In the genomic region with DNA sequence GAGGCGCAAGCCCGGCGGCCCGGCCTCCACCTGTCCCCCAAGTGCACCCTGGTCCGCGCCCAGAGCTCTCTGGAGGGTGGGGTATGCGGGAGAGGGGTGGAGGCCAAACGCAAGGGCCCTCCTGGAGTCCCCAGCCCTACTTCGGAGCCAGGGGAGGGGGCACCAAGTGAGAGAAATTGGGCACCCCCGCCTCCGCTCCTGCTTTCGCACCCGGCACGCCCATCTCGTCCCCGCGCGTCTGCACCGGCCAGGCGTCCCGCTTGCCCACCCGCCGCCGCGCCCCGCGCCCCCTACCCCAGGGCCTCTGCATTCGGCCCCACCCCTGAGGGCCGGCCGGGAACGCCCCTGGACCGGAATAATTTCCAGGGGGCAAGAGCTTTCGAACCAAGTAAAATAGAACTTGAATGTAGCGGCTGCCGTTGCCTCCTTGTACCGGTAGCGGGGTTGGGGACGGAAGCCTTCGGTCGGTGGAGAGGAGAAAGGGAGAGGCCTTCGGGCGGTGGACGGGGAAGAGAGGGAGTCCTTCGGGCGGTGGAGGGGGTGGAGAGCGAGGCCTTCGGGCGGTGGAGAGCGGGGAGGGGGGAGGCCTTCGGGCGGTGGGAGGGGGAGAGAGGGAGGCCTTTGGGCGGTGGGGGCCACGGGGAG, we compare ENCODE assay signal across 8 cellular contexts. TPM values are rescaled to one million over a fixed set of nuclear protein-coding genes. Genes with fewer than 3 reads are reported as not detected.
DNase-seq lines count a peak whose midpoint lies in the region; ATAC-seq, FAIRE-seq and TF ChIP-seq lines count a peak whose summit lies in the region.

No MANE protein-coding gene starts in this region.

- no peaks in the 10 kb centered on the region for H3K9me2 ChIP-seq in HCT116 (ENCODE audit: insufficient read depth)

- POLR2A ChIA-PET in HCT116 (lab: Charles Lee) (no interaction called here), K562 (lab: Yijun Ruan, JAX) (interaction anchor here (0.6 to 1.8 kb wide), 14 partner anchors 8 to 697 kb away, joined by 3 to 8 read pairs (median 4); partner anchors contain the start of genes EDF1 and TRAF2)

- H3K4me3 ChIP-seq in HCT116 (replicated peaks in 1 of 2; ENCODE audit: low read depth in 1 of 2, low read length in 2 of 2) (peak overlapping the region; percentile 85 to 99), OCI-LY3 (ENCODE audit: low read length) (peak overlapping the region; percentile 82), K562 (peak overlapping the region; percentile 95), keratinocyte (ENCODE audit: control insufficient read depth in 2 of 3, extremely low read depth in 1 of 3, insufficient read depth in 2 of 3, low read depth in 1 of 3, low read length in 3 of 3) (peak overlapping the region; percentile 74 to 93 (median 89))

- H3K27ac ChIP-seq in HCT116 (ENCODE audit: low read depth, low read length) (peak overlapping the region; percentile 88), OCI-LY3 (ENCODE audit: low read length) (peak overlapping the region; percentile 73), K562 (ENCODE audit: extremely low read depth, low read depth, low read length) (peak overlapping the region; percentile 89), keratinocyte (ENCODE audit: control insufficient read depth, insufficient read depth, low read length) (peak overlapping the region; percentile 88)

- H2AFZ ChIP-seq in HCT116 (ENCODE audit: low read depth, low read length, poor library complexity, severe bottlenecking) (no peak overlapping the region), OCI-LY3 (ENCODE audit: low read depth, low read length) (peak overlapping the region; percentile 24; the same call in 1 of the 2 replicates), K562 (ENCODE audit: low read depth, low read length) (peak overlapping the region; percentile 98), keratinocyte (ENCODE audit: control insufficient read depth, low read length) (peak overlapping the region; percentile 46)

- H3K9ac ChIP-seq in HCT116 (ENCODE audit: low read length) (peak overlapping the region; percentile 96), OCI-LY3 (ENCODE audit: low read length) (peak overlapping the region; percentile 89), K562 (ENCODE audit: insufficient read depth in 1 of 2, low read depth in 2 of 2, low read length in 2 of 2) (peak overlapping the region; percentile 92 to 97), keratinocyte (ENCODE audit: control insufficient read depth, extremely low read depth, insufficient read depth, low read length) (peak overlapping the region; percentile 88)

- H3K4me2 ChIP-seq in HCT116 (ENCODE audit: low read length) (peak overlapping the region; percentile 98), OCI-LY3 (ENCODE audit: low read length) (peak overlapping the region; percentile 95), K562 (ENCODE audit: insufficient read depth, low read length) (peak overlapping the region; percentile 97), keratinocyte (ENCODE audit: control insufficient read depth, extremely low read depth, insufficient read depth, low read depth, low read length) (peak overlapping the region; percentile 88)

- TF ChIP-seq POLR2A in HCT116 (IDR thresholded peaks at IDR 0.05; ENCODE audit: borderline replicate concordance, extremely low read depth, insufficient read depth, insufficient read length) (no peak), K562 (conservative IDR thresholded peaks at IDR 0.05) (no peak)

- H3K4me1 ChIP-seq in HCT116 (ENCODE audit: control insufficient read depth in 1 of 2, insufficient read depth in 2 of 2, low read length in 2 of 2) (peaks cover 5 to 19% of the 10 kb centered on the region in 2 experiments; a peak in 3 of 4 replicates), OCI-LY3 (ENCODE audit: low read length) (peaks cover 12% of the 10 kb centered on the region; the same call in 1 of the 2 replicates), K562 (replicated peaks in 1 of 2; ENCODE audit: control insufficient read depth in 2 of 2, insufficient read depth in 2 of 2, low read length in 2 of 2) (peaks cover 9 to 84% of the 10 kb centered on the region in 2 experiments; a peak in 4 of 5 replicates), keratinocyte (ENCODE audit: control insufficient read depth, extremely low read depth, insufficient read depth, low read length) (peaks cover 9% of the 10 kb centered on the region)

- CTCF ChIA-PET in HCT116 (lab: Charles Lee) (interaction anchor here (1.4 to 2.2 kb wide), 3 partner anchors 38 to 187 kb away, joined by 3 to 9 read pairs (median 4); partner anchors contain the start of gene TRAF2), K562 (lab: Yijun Ruan, JAX; ENCODE audit: low intra/inter-chr PET ratio) (no interaction called here)

- DNase-seq in COR-L47 (lab: John Stamatoyannopoulos, UW), result peak; percentile 72
- no peak for DNase-seq in HCT116 (ENCODE audit: low read depth, low spot score)
- peak; percentile 61 to 84 (median 64) for DNase-seq in K562 (ENCODE audit: extremely low read depth in 1 of 4, low spot score in 3 of 4)
- no peak for DNase-seq in keratinocyte (ENCODE audit: low read depth, low spot score)
- DNase-seq in stimulated activated CD8-positive, alpha-beta memory T cell treated with anti-CD3 and anti-CD28 coated beads, Interleukin-4, amount 100 ng/mL, for 48 hours, result peak; percentile 55

- ATAC-seq in HCT116, result peak; percentile 27
- peak; percentile 43 for ATAC-seq in K562
- no peak for ATAC-seq in HG03280 (IDR thresholded peaks at IDR 0.05; ENCODE audit: unreplicated experiment)
- ATAC-seq in HG02973 (IDR thresholded peaks at IDR 0.05; ENCODE audit: unreplicated experiment), result no peak

- H4K20me1 ChIP-seq in HCT116 (ENCODE audit: insufficient read depth) (no peaks in the 10 kb centered on the region), OCI-LY3 (ENCODE audit: insufficient read depth, low read length) (peaks cover 10% of the 10 kb centered on the region), K562 (replicated peaks; ENCODE audit: control insufficient read depth, insufficient read depth, low read length) (0 out of 2 replicates have a peak, but pooled peaks cover 5% of the 10 kb centered on the region), keratinocyte (ENCODE audit: control insufficient read depth, extremely low read depth, insufficient read depth, low read length) (peaks cover 6% of the 10 kb centered on the region)

- RAD21 ChIA-PET in HCT116 (lab: Charles Lee; ENCODE audit: low non-redundant PET in 1 of 2, low total read pairs in 2 of 2, uncharacterized antibody in 2 of 2, unreplicated experiment in 2 of 2), result no interaction called here

- in situ Hi-C loops in K562 (cut with MboI), result no loop called here

- H3K9me3 ChIP-seq in HCT116 (ENCODE audit: control insufficient read depth in 1 of 2, insufficient read depth in 1 of 2, low read depth in 1 of 2, low read length in 2 of 2) (no peaks in the 10 kb centered on the region), OCI-LY3 (ENCODE audit: insufficient read depth, low read length) (no peaks in the 10 kb centered on the region), K562 (replicated peaks; ENCODE audit: control insufficient read depth, insufficient read depth, low read depth, low read length) (no peaks in the 10 kb centered on the region), keratinocyte (ENCODE audit: control insufficient read depth, low read depth, low read length) (no peaks in the 10 kb centered on the region)

- H3K9me1 ChIP-seq in K562 (ENCODE audit: control insufficient read depth, insufficient read depth, low read length), result no peaks in the 10 kb centered on the region
- no peaks in the 10 kb centered on the region for H3K9me1 ChIP-seq in keratinocyte (ENCODE audit: control insufficient read depth, extremely low read depth, insufficient read depth, low read length)

- FAIRE-seq in K562 (lab: Jason Lieb, UNC) (no peak), keratinocyte (lab: Jason Lieb, UNC) (no peak)

- 0% methylated on average over 26 of the region's 53 CpGs for whole genome bisulfite sequencing in K562 (ENCODE audit: insufficient coverage, low coverage, missing lambda C conversion rate)

- peaks cover 16% of the 10 kb centered on the region; the same call in 1 of the 2 replicates for H3K79me2 ChIP-seq in HCT116 (ENCODE audit: insufficient read depth, low read length)
- no peaks in the 10 kb centered on the region for H3K79me2 ChIP-seq in OCI-LY3 (ENCODE audit: low read length)
- H3K79me2 ChIP-seq in K562 (ENCODE audit: control insufficient read depth, insufficient read depth, low read length), result peaks cover 27% of the 10 kb centered on the region
- peaks cover 6% of the 10 kb centered on the region for H3K79me2 ChIP-seq in keratinocyte (ENCODE audit: control insufficient read depth, insufficient read depth, low read length)

- intact Hi-C loops in HCT116 (cut with micrococcal nuclease) (loop anchor here (2.0 to 10.0 kb wide), 3 partner anchors 58 to 179 kb away; partner anchors contain the start of genes ABCA2, C8G, FBXW5 and TMEM141), K562 (cut with micrococcal nuclease) (loop anchor here (1.0 to 5.0 kb wide), 3 partner anchors 38 to 94 kb away; partner anchors contain the start of genes FBXW5, TMEM141 and TRAF2)

- no peak for TF ChIP-seq CTCF in HCT116 (IDR thresholded peaks at IDR 0.05 in 2 of 3, conservative IDR thresholded peaks at IDR 0.05 in 1 of 3; ENCODE audit: borderline replicate concordance in 1 of 3, insufficient read depth in 1 of 3, low read depth in 2 of 3, low read length in 2 of 3)
- no peak for TF ChIP-seq CTCF in OCI-LY3 (IDR thresholded peaks at IDR 0.05; ENCODE audit: low read depth, low read length)
- no peak for TF ChIP-seq CTCF in K562 (IDR thresholded peaks at IDR 0.05 in 2 of 3, conservative IDR thresholded peaks at IDR 0.05 in 1 of 3; ENCODE audit: insufficient read depth in 2 of 3, low read depth in 1 of 3, low read length in 3 of 3)
- TF ChIP-seq CTCF in keratinocyte (optimal IDR thresholded peaks at IDR 0.05 in 1 of 3, IDR thresholded peaks at IDR 0.05 in 1 of 3, conservative IDR thresholded peaks at IDR 0.05 in 1 of 3; ENCODE audit: extremely low read depth in 1 of 3, insufficient read depth in 2 of 3, low read length in 3 of 3), result no peak

- no peak for TF ChIP-seq EP300 in K562 (IDR thresholded peaks at IDR 0.05; ENCODE audit: low read length)

- dilution Hi-C loops in keratinocyte (cut with MboI; ENCODE audit: extremely low pct_ligation_motif_present, low sequenced_read_pairs), result no loop called here

- BruUV-seq in HCT116 (replicated peaks; lab: Mats Ljungman, UMichigan) (TSS peak; percentile 80), K562 (replicated peaks; lab: Mats Ljungman, UMichigan) (TSS peak; percentile 92)

- TF ChIP-seq RAD21 in HCT116 (IDR thresholded peaks at IDR 0.05; ENCODE audit: low read depth), result no peak
- TF ChIP-seq RAD21 in K562 (CRISPR knock-in tag; conservative IDR thresholded peaks at IDR 0.05 in 1 of 2, IDR thresholded peaks at IDR 0.05 in 1 of 2), result no peak

- H3K27me3 ChIP-seq in HCT116 (ENCODE audit: insufficient read depth, low read length) (no peaks in the 10 kb centered on the region), OCI-LY3 (ENCODE audit: low read depth, low read length) (no peaks in the 10 kb centered on the region), K562 (ENCODE audit: control insufficient read depth in 2 of 2, insufficient read depth in 2 of 2, low read length in 2 of 2) (no peaks in the 10 kb centered on the region), keratinocyte (ENCODE audit: control insufficient read depth, extremely low read depth, insufficient read depth, low read length) (peaks cover 43% of the 10 kb centered on the region)

- H3K36me3 ChIP-seq in HCT116 (ENCODE audit: control insufficient read depth in 1 of 2, insufficient read depth in 2 of 2, low read length in 2 of 2), result peaks cover 0 to 14% of the 10 kb centered on the region in 2 experiments; a peak in 1 of 4 replicates
- H3K36me3 ChIP-seq in OCI-LY3 (replicated peaks; ENCODE audit: low read depth, low read length), result no peaks in the 10 kb centered on the region
- H3K36me3 ChIP-seq in K562 (ENCODE audit: control insufficient read depth, insufficient read depth, low read length), result peaks cover 29% of the 10 kb centered on the region; the same call in 1 of the 3 replicates
- H3K36me3 ChIP-seq in keratinocyte (ENCODE audit: control insufficient read depth in 2 of 2, extremely low read depth in 1 of 2, insufficient read depth in 2 of 2, low read length in 2 of 2), result peaks cover 3 to 17% of the 10 kb centered on the region in 2 experiments

RNA-seq across cellular contexts. Expression of gene PHPT1, which starts 0.7 kb away (rescaled TPM):
- total RNA-seq in HCT116 (2021; ENCODE audit: unreplicated experiment), result 148 TPM
- 165 and 168 TPM in 2 replicates for polyA plus RNA-seq in HCT116 (2012)
- 45.1 and 180 TPM in 2 replicates for total RNA-seq in K562 (2011; cell fraction: chromatin; rRNA removed; ENCODE audit: low replicate concordance)
- total RNA-seq in K562 (2011; cell fraction: nucleolus; rRNA removed), result 169 and 176 TPM in 2 replicates
- 73.7 and 101 TPM in 2 replicates for total RNA-seq in K562 (2011; cell fraction: nucleoplasm; rRNA removed)
- total RNA-seq in K562 (2014; rRNA removed), result 114 and 142 TPM in 2 replicates
- 16.4 and 20.9 TPM in 2 replicates for total RNA-seq in K562 (2014; rRNA removed; fragmentation: Illumina TruSeq; extraction: Trizol)
- 93.0 and 96.7 TPM in 2 replicates for total RNA-seq in K562 (2015; rRNA removed; fragmentation: Illumina TruSeq; extraction: Trizol)
- total RNA-seq in K562 (2021), result 126 and 135 TPM in 2 replicates
- polyA plus RNA-seq in K562 (2011; rRNA removed), result 50.9 and 84.3 TPM in 2 replicates
- polyA plus RNA-seq in K562 (2011; cell fraction: cytosol; rRNA removed), result 137 and 211 TPM in 2 replicates
- 314 and 360 TPM in 2 replicates for polyA plus RNA-seq in K562 (2011; cell fraction: nucleus; rRNA removed)
- 124 and 150 TPM in 2 replicates for polyA plus RNA-seq in K562 (2012)
- 80.2 and 98.6 TPM in 2 replicates for polyA plus RNA-seq in K562 (2014; fragmentation: Illumina TruSeq; extraction: Trizol)
- 100 to 1,000 TPM; 131 to 166 TPM for polyA plus RNA-seq in K562 (2014; fragmentation: Nextera tagmentation; extraction: Ambion mirVana)
- 129 and 161 TPM in 2 replicates for polyA plus RNA-seq in K562 (2014; rRNA removed)
- polyA minus RNA-seq in K562 (2011; rRNA and poly(A)+ RNA removed), result 7.0 and 7.2 TPM in 2 replicates
- polyA minus RNA-seq in K562 (2011; cell fraction: cytosol; rRNA and poly(A)+ RNA removed), result 19.4 and 27.9 TPM in 2 replicates
- 31.0 and 41.3 TPM in 2 replicates for polyA minus RNA-seq in K562 (2011; cell fraction: nucleus; rRNA and poly(A)+ RNA removed)
- polyA plus RNA-seq in keratinocyte, result 68.8 to 113 TPM (median 97.9 TPM) in 3 replicates
- polyA plus RNA-seq in keratinocyte (2011; ENCODE audit: low read depth), result 110 TPM
- polyA plus RNA-seq in keratinocyte (2011; cell fraction: cytosol; rRNA removed), result 52.2 and 121 TPM in 2 replicates
- 45.1 and 48.6 TPM in 2 replicates for polyA plus RNA-seq in keratinocyte (2011; cell fraction: nucleus; rRNA removed)
- polyA plus RNA-seq in keratinocyte (2012; ENCODE audit: low replicate concordance), result 88.4 and 108 TPM in 2 replicates
- polyA minus RNA-seq in keratinocyte, result 16.0 to 25.6 TPM (median 24.3 TPM) in 3 replicates
- polyA minus RNA-seq in keratinocyte (2011; cell fraction: cytosol; rRNA and poly(A)+ RNA removed), result 68.1 TPM
- polyA minus RNA-seq in keratinocyte (2011; cell fraction: nucleus; rRNA and poly(A)+ RNA removed), result 11.7 and 12.6 TPM in 2 replicates

RNA-seq across cellular contexts. Expression of gene MAMDC4, which starts 3.6 kb away (rescaled TPM):
- total RNA-seq in HCT116 (2021; ENCODE audit: unreplicated experiment) (17.3 TPM), K562 (2014; rRNA removed) (4.5 and 7.1 TPM in 2 replicates), K562 (2014; rRNA removed; fragmentation: Illumina TruSeq; extraction: Trizol) (0.10 and 0.47 TPM in 2 replicates), K562 (2015; rRNA removed; fragmentation: Illumina TruSeq; extraction: Trizol) (2.9 and 3.6 TPM in 2 replicates), K562 (2021) (9.6 and 11.0 TPM in 2 replicates)
- polyA plus RNA-seq in HCT116 (2012), result 8.0 and 9.5 TPM in 2 replicates
- total RNA-seq in K562 (2011; cell fraction: chromatin; rRNA removed; ENCODE audit: low replicate concordance), result 9.8 and 44.0 TPM in 2 replicates
- 38.6 and 45.4 TPM in 2 replicates for total RNA-seq in K562 (2011; cell fraction: nucleolus; rRNA removed)
- total RNA-seq in K562 (2011; cell fraction: nucleoplasm; rRNA removed), result 15.4 and 16.5 TPM in 2 replicates
- polyA plus RNA-seq in K562 (2011; rRNA removed) (1.3 and 3.6 TPM in 2 replicates), K562 (2014; fragmentation: Illumina TruSeq; extraction: Trizol) (1.5 and 2.2 TPM in 2 replicates), K562 (2014; fragmentation: Nextera tagmentation; extraction: Ambion mirVana) (under 1 TPM; 0.03 to 0.18 TPM), K562 (2014; rRNA removed) (7.9 and 10.8 TPM in 2 replicates), keratinocyte (0.49 to 0.82 TPM (median 0.62 TPM) in 3 replicates)
- 0.74 and 2.6 TPM in 2 replicates for polyA plus RNA-seq in K562 (2011; cell fraction: cytosol; rRNA removed)
- 45.8 and 94.5 TPM in 2 replicates for polyA plus RNA-seq in K562 (2011; cell fraction: nucleus; rRNA removed)
- polyA plus RNA-seq in K562 (2012), result 6.9 and 15.2 TPM in 2 replicates
- polyA minus RNA-seq in K562 (2011; rRNA and poly(A)+ RNA removed), result 0.06 and 0.21 TPM in 2 replicates
- polyA minus RNA-seq in K562 (2011; cell fraction: cytosol; rRNA and poly(A)+ RNA removed), result 1.1 and 1.5 TPM in 2 replicates
- 5.0 and 5.6 TPM in 2 replicates for polyA minus RNA-seq in K562 (2011; cell fraction: nucleus; rRNA and poly(A)+ RNA removed)
- polyA plus RNA-seq in keratinocyte (2011; ENCODE audit: low read depth), result 0.42 TPM
- polyA plus RNA-seq in keratinocyte (2011; cell fraction: cytosol; rRNA removed), result 0.11 and 0.18 TPM in 2 replicates
- 4.4 and 6.0 TPM in 2 replicates for polyA plus RNA-seq in keratinocyte (2011; cell fraction: nucleus; rRNA removed)
- polyA plus RNA-seq in keratinocyte (2012; ENCODE audit: low replicate concordance), result 1.1 and 1.6 TPM in 2 replicates
- polyA minus RNA-seq in keratinocyte, result 0.10 to 0.35 TPM (median 0.16 TPM) in 3 replicates
- not detected for polyA minus RNA-seq in keratinocyte (2011; cell fraction: cytosol; rRNA and poly(A)+ RNA removed)
- 0.63 and 0.85 TPM in 2 replicates for polyA minus RNA-seq in keratinocyte (2011; cell fraction: nucleus; rRNA and poly(A)+ RNA removed)

RNA-seq across cellular contexts. Expression of gene AJM1, which starts 6.2 kb away (rescaled TPM):
- total RNA-seq in HCT116 (2021; ENCODE audit: unreplicated experiment) (7.1 TPM), K562 (2014; rRNA removed) (2.0 and 2.8 TPM in 2 replicates), K562 (2014; rRNA removed; fragmentation: Illumina TruSeq; extraction: Trizol) (0.07 TPM in 1 of 2 replicates, not detected in the other), K562 (2015; rRNA removed; fragmentation: Illumina TruSeq; extraction: Trizol) (0.83 and 0.94 TPM in 2 replicates), K562 (2021) (3.2 TPM in 2 replicates)
- 3.8 and 4.0 TPM in 2 replicates for polyA plus RNA-seq in HCT116 (2012)
- total RNA-seq in K562 (2011; cell fraction: chromatin; rRNA removed; ENCODE audit: low replicate concordance), result 3.5 and 12.8 TPM in 2 replicates
- 13.2 and 13.6 TPM in 2 replicates for total RNA-seq in K562 (2011; cell fraction: nucleolus; rRNA removed)
- total RNA-seq in K562 (2011; cell fraction: nucleoplasm; rRNA removed), result 7.8 and 10.9 TPM in 2 replicates
- polyA plus RNA-seq in K562 (2011; rRNA removed) (0.46 and 1.1 TPM in 2 replicates), K562 (2014; fragmentation: Illumina TruSeq; extraction: Trizol) (0.06 and 0.54 TPM in 2 replicates), K562 (2014; fragmentation: Nextera tagmentation; extraction: Ambion mirVana) (under 1 TPM in 1 of 2 experiments, not detected in 1; 0.01 TPM), K562 (2014; rRNA removed) (2.2 and 3.7 TPM in 2 replicates), keratinocyte (0.10 to 0.21 TPM (median 0.12 TPM) in 3 replicates)
- 0.49 and 1.00 TPM in 2 replicates for polyA plus RNA-seq in K562 (2011; cell fraction: cytosol; rRNA removed)
- polyA plus RNA-seq in K562 (2011; cell fraction: nucleus; rRNA removed), result 11.7 and 16.6 TPM in 2 replicates
- 2.1 and 4.3 TPM in 2 replicates for polyA plus RNA-seq in K562 (2012)
- polyA minus RNA-seq in K562 (2011; rRNA and poly(A)+ RNA removed), result 0.11 and 0.12 TPM in 2 replicates
- 0.86 and 1.3 TPM in 2 replicates for polyA minus RNA-seq in K562 (2011; cell fraction: cytosol; rRNA and poly(A)+ RNA removed)
- 2.6 and 3.0 TPM in 2 replicates for polyA minus RNA-seq in K562 (2011; cell fraction: nucleus; rRNA and poly(A)+ RNA removed)
- polyA plus RNA-seq in keratinocyte (2011; ENCODE audit: low read depth), result 0.29 TPM
- 0.01 and 0.08 TPM in 2 replicates for polyA plus RNA-seq in keratinocyte (2011; cell fraction: cytosol; rRNA removed)
- 0.92 and 0.93 TPM in 2 replicates for polyA plus RNA-seq in keratinocyte (2011; cell fraction: nucleus; rRNA removed)
- 0.41 and 0.79 TPM in 2 replicates for polyA plus RNA-seq in keratinocyte (2012; ENCODE audit: low replicate concordance)
- not detected in 3 replicates for polyA minus RNA-seq in keratinocyte
- not detected for polyA minus RNA-seq in keratinocyte (2011; cell fraction: cytosol; rRNA and poly(A)+ RNA removed)
- polyA minus RNA-seq in keratinocyte (2011; cell fraction: nucleus; rRNA and poly(A)+ RNA removed), result 0.16 and 0.42 TPM in 2 replicates

RNA-seq across cellular contexts. Expression of gene EDF1, which starts 17.6 kb away (rescaled TPM):
- total RNA-seq in HCT116 (2021; ENCODE audit: unreplicated experiment) (311 TPM), K562 (2014; rRNA removed) (532 and 564 TPM in 2 replicates), K562 (2014; rRNA removed; fragmentation: Illumina TruSeq; extraction: Trizol) (132 and 198 TPM in 2 replicates), K562 (2015; rRNA removed; fragmentation: Illumina TruSeq; extraction: Trizol) (363 and 368 TPM in 2 replicates), K562 (2021) (302 and 324 TPM in 2 replicates)
- 465 and 468 TPM in 2 replicates for polyA plus RNA-seq in HCT116 (2012)
- total RNA-seq in K562 (2011; cell fraction: chromatin; rRNA removed; ENCODE audit: low replicate concordance), result 59.6 and 137 TPM in 2 replicates
- 95.8 and 97.7 TPM in 2 replicates for total RNA-seq in K562 (2011; cell fraction: nucleolus; rRNA removed)
- 83.2 and 87.5 TPM in 2 replicates for total RNA-seq in K562 (2011; cell fraction: nucleoplasm; rRNA removed)
- polyA plus RNA-seq in K562 (2011; rRNA removed) (235 TPM in 2 replicates), K562 (2014; fragmentation: Illumina TruSeq; extraction: Trizol) (318 and 384 TPM in 2 replicates), K562 (2014; fragmentation: Nextera tagmentation; extraction: Ambion mirVana) (100 to 1,000 TPM in 1 of 2 experiments, 10 to 100 TPM in 1; 81.0 to 108 TPM), K562 (2014; rRNA removed) (526 and 558 TPM in 2 replicates), keratinocyte (329 to 354 TPM (median 343 TPM) in 3 replicates)
- 308 and 335 TPM in 2 replicates for polyA plus RNA-seq in K562 (2011; cell fraction: cytosol; rRNA removed)
- polyA plus RNA-seq in K562 (2011; cell fraction: nucleus; rRNA removed), result 223 and 253 TPM in 2 replicates
- 389 and 638 TPM in 2 replicates for polyA plus RNA-seq in K562 (2012)
- polyA minus RNA-seq in K562 (2011; rRNA and poly(A)+ RNA removed), result 128 and 129 TPM in 2 replicates
- polyA minus RNA-seq in K562 (2011; cell fraction: cytosol; rRNA and poly(A)+ RNA removed), result 82.8 and 116 TPM in 2 replicates
- 37.3 and 41.4 TPM in 2 replicates for polyA minus RNA-seq in K562 (2011; cell fraction: nucleus; rRNA and poly(A)+ RNA removed)
- 473 TPM for polyA plus RNA-seq in keratinocyte (2011; ENCODE audit: low read depth)
- polyA plus RNA-seq in keratinocyte (2011; cell fraction: cytosol; rRNA removed), result 240 and 419 TPM in 2 replicates
- polyA plus RNA-seq in keratinocyte (2011; cell fraction: nucleus; rRNA removed), result 203 and 230 TPM in 2 replicates
- 312 and 449 TPM in 2 replicates for polyA plus RNA-seq in keratinocyte (2012; ENCODE audit: low replicate concordance)
- 58.7 to 147 TPM (median 109 TPM) in 3 replicates for polyA minus RNA-seq in keratinocyte
- polyA minus RNA-seq in keratinocyte (2011; cell fraction: cytosol; rRNA and poly(A)+ RNA removed), result 239 TPM
- polyA minus RNA-seq in keratinocyte (2011; cell fraction: nucleus; rRNA and poly(A)+ RNA removed), result 51.2 and 54.6 TPM in 2 replicates

RNA-seq across cellular contexts. Expression of gene TRAF2, which starts 37.8 kb away (rescaled TPM):
- total RNA-seq in HCT116 (2021; ENCODE audit: unreplicated experiment) (28.4 TPM), K562 (2014; rRNA removed) (26.8 and 33.3 TPM in 2 replicates), K562 (2014; rRNA removed; fragmentation: Illumina TruSeq; extraction: Trizol) (5.9 and 9.1 TPM in 2 replicates), K562 (2015; rRNA removed; fragmentation: Illumina TruSeq; extraction: Trizol) (26.6 and 28.2 TPM in 2 replicates), K562 (2021) (44.5 and 45.2 TPM in 2 replicates)
- 13.7 and 13.9 TPM in 2 replicates for polyA plus RNA-seq in HCT116 (2012)
- total RNA-seq in K562 (2011; cell fraction: chromatin; rRNA removed; ENCODE audit: low replicate concordance), result 25.3 and 98.2 TPM in 2 replicates
- 71.7 TPM in 2 replicates for total RNA-seq in K562 (2011; cell fraction: nucleolus; rRNA removed)
- 30.2 and 33.8 TPM in 2 replicates for total RNA-seq in K562 (2011; cell fraction: nucleoplasm; rRNA removed)
- polyA plus RNA-seq in K562 (2011; rRNA removed) (17.3 and 24.9 TPM in 2 replicates), K562 (2014; fragmentation: Illumina TruSeq; extraction: Trizol) (18.0 and 28.7 TPM in 2 replicates), K562 (2014; fragmentation: Nextera tagmentation; extraction: Ambion mirVana) (under 1 TPM; 0.24 to 0.81 TPM), K562 (2014; rRNA removed) (33.6 and 44.2 TPM in 2 replicates), keratinocyte (9.9 to 12.9 TPM (median 10.6 TPM) in 3 replicates)
- polyA plus RNA-seq in K562 (2011; cell fraction: cytosol; rRNA removed), result 21.6 and 32.3 TPM in 2 replicates
- 26.6 and 36.1 TPM in 2 replicates for polyA plus RNA-seq in K562 (2011; cell fraction: nucleus; rRNA removed)
- polyA plus RNA-seq in K562 (2012), result 22.1 and 24.0 TPM in 2 replicates
- polyA minus RNA-seq in K562 (2011; rRNA and poly(A)+ RNA removed), result 9.8 and 14.7 TPM in 2 replicates
- polyA minus RNA-seq in K562 (2011; cell fraction: cytosol; rRNA and poly(A)+ RNA removed), result 26.8 and 28.5 TPM in 2 replicates
- 22.8 and 24.9 TPM in 2 replicates for polyA minus RNA-seq in K562 (2011; cell fraction: nucleus; rRNA and poly(A)+ RNA removed)
- 5.1 TPM for polyA plus RNA-seq in keratinocyte (2011; ENCODE audit: low read depth)
- 4.8 and 7.9 TPM in 2 replicates for polyA plus RNA-seq in keratinocyte (2011; cell fraction: cytosol; rRNA removed)
- polyA plus RNA-seq in keratinocyte (2011; cell fraction: nucleus; rRNA removed), result 15.2 and 19.4 TPM in 2 replicates
- polyA plus RNA-seq in keratinocyte (2012; ENCODE audit: low replicate concordance), result 6.5 and 14.0 TPM in 2 replicates
- 9.4 to 19.4 TPM (median 10.7 TPM) in 3 replicates for polyA minus RNA-seq in keratinocyte
- polyA minus RNA-seq in keratinocyte (2011; cell fraction: cytosol; rRNA and poly(A)+ RNA removed), result 14.6 TPM
- 9.9 and 14.0 TPM in 2 replicates for polyA minus RNA-seq in keratinocyte (2011; cell fraction: nucleus; rRNA and poly(A)+ RNA removed)

Comparison
In these comparisons a context has a peak if more than half of its experiments do, and no peak if none do; other contexts are left out.
1. DNase-seq: peak in COR-L47 (single experiment), K562 (4 of 4) and stimulated activated CD8-positive, alpha-beta memory T cell treated with anti-CD3 and anti-CD28 coated beads, Interleukin-4, amount 100 ng/mL, for 48 hours (single experiment); none in HCT116 (single experiment) and keratinocyte (single experiment).
2. ATAC-seq: peak in HCT116 (single experiment) and K562 (single experiment); none in HG03280 (single experiment) and HG02973 (single experiment).
3. Peak in every context shown above with its lines, with median percentiles within 50 percentile points of each other: H3K27ac ChIP-seq, H3K4me2 ChIP-seq, H3K4me3 ChIP-seq and H3K9ac ChIP-seq.